Comparison of ENCODE assay signal across 1 cellular context in the genomic region with DNA sequence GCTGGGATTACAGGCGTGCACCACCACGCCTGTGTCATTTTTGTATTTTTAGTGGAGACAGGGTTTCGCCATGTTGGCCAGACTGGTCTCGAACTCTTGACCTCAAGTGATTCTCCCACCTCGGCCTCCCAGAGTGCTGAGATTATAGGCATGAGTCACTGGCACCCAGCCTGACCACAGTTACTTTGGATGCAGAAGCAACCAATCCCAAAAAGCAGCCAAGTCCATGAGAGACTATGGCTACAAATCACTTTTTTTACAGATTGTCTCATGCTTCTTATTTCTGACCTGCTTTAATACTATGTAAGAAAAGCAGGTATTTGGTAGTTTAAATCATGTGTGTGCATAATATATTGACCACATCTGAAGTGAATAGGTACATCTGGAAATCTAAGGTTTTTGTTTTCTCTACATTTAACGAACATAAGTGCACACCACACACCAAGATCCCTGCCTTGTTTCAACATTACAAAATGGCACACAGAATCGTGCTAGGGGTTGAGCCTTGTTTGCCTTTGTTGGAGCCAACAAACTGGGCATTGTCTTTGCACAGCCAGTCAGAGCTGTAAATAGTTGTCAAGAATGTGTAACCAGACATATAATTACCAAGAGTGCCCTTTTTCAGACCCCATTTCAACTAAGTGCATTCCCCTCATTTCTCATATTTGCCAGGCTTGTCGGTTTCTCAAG.
TF ChIP-seq lines count a peak whose summit lies in the region.

No MANE protein-coding gene starts in this region.

TF ChIP-seq in IMR-90, 13 proteins besides CTCF, POLR2A, EP300 and RAD21:
- TF ChIP-seq FOS (IDR thresholded peaks at IDR 0.05; ENCODE audit: low read depth, low read length), result peak; percentile 48
- TF ChIP-seq CEBPB (IDR thresholded peaks at IDR 0.05; ENCODE audit: low read depth, low read length), result no peak
- no peak for TF ChIP-seq MAFK (IDR thresholded peaks at IDR 0.05; ENCODE audit: low read depth, low read length)
TF ChIP-seq in IMR-90: peak in this region for 1.
